17 cellular contexts compared by ENCODE assay signal in genomic region chrX:98141466-98141865, GRCh38.
DNase-seq lines count a peak whose midpoint lies in the region; ATAC-seq and TF ChIP-seq lines count a peak whose summit lies in the region.
"Had no signal": no experiment of that assay in that cellular context is flagged by ENCODE, and none has a peak within 500 bp of the region (broad histone marks: within the 10 kb centered on the region; RNA-seq: fewer than 3 reads in every experiment).

No MANE protein-coding gene starts in this region.

- no peak for TF ChIP-seq EP300 in stomach (IDR thresholded peaks at IDR 0.05)

- H3K27me3 Mint-ChIP-seq in WTC11 (ENCODE audit: low read depth): no peaks in the 10 kb centered on the region
- H3K27me3 Mint-ChIP-seq: B cell; CD4-positive, alpha-beta T cell had no signal

- DNase-seq in HAP-1 (ENCODE audit: low spot score in 2 of 2): peak; percentile 35 to 92
- DNase-seq in WTC11 (ENCODE audit: low spot score): no peak
- peak; percentile 11 for DNase-seq in mucosa of gallbladder (ENCODE audit: low spot score)
- no peak for DNase-seq in esophagus squamous epithelium (lab: John Stamatoyannopoulos, UW)
- no peak for DNase-seq in stomach
- no peak for DNase-seq in upper lobe of right lung
- no peak for DNase-seq in spleen
- DNase-seq: C1 segment of cervical spinal cord; Calu3; CD4-positive, alpha-beta T cell; DMS 273 treated with DMSO at 0.1 percent for 48 hours; DMS79; IMR-90; KBM-7 had no signal

- peaks cover 12% of the 10 kb centered on the region for H3K36me3 Mint-ChIP-seq in WTC11

- H3K9ac ChIP-seq in iPS-18a (ENCODE audit: low read length): peak overlapping the region; percentile 30

- H3K4me1 ChIP-seq in HAP-1 (peaks cover 10% of the 10 kb centered on the region), iPS-18a (ENCODE audit: control insufficient read depth, low read depth, low read length) (peaks cover 26% of the 10 kb centered on the region), esophagus squamous epithelium (no peaks in the 10 kb centered on the region), stomach (no peaks in the 10 kb centered on the region), upper lobe of right lung (no peaks in the 10 kb centered on the region), spleen (no peaks in the 10 kb centered on the region)

- ATAC-seq in WTC11 (peak; percentile 91), upper lobe of right lung (no peak)
- ATAC-seq: GM12878 had no signal

- in situ Hi-C loops in HAP-1 (cut with MboI; ENCODE audit: low sequenced_read_pairs): no loop called here

- intact Hi-C loops in esophagus squamous epithelium (cut with DNase I) (no loop called here), stomach (cut with DNase I; ENCODE audit: low total_unique reads) (no loop called here), upper lobe of right lung (cut with DNase I) (no loop called here), spleen (cut with DNase I; ENCODE audit: low total_unique reads) (no loop called here)

- H3K27ac Mint-ChIP-seq in WTC11: peak overlapping the region; percentile 88
- H3K27ac Mint-ChIP-seq: B cell; CD4-positive, alpha-beta T cell had no signal

- H3K27me3 ChIP-seq in HAP-1 (ENCODE audit: low read depth) (no peaks in the 10 kb centered on the region), iPS-18a (ENCODE audit: control insufficient read depth, insufficient read depth, low read length) (no peaks in the 10 kb centered on the region), esophagus squamous epithelium (no peaks in the 10 kb centered on the region), stomach (no peaks in the 10 kb centered on the region), upper lobe of right lung (no peaks in the 10 kb centered on the region), spleen (replicated peaks in 1 of 7) (no peaks in the 10 kb centered on the region)

- TF ChIP-seq POLR2A in esophagus squamous epithelium (IDR thresholded peaks at IDR 0.05): no peak
- no peak for TF ChIP-seq POLR2A in stomach (IDR thresholded peaks at IDR 0.05)
- TF ChIP-seq POLR2A in spleen (IDR thresholded peaks at IDR 0.05): no peak

- H3K27ac ChIP-seq in iPS-18a (ENCODE audit: low read length) (no peak overlapping the region), esophagus squamous epithelium (no peak overlapping the region), stomach (no peak overlapping the region), upper lobe of right lung (no peak overlapping the region), spleen (no peak overlapping the region)

- no peaks in the 10 kb centered on the region; the same call in 1 of the 2 replicates for H3K9me3 ChIP-seq in HAP-1
- peaks cover 3% of the 10 kb centered on the region for H3K9me3 ChIP-seq in iPS-18a (ENCODE audit: control insufficient read depth, low read depth, low read length)
- H3K9me3 ChIP-seq in esophagus squamous epithelium: no peaks in the 10 kb centered on the region
- H3K9me3 ChIP-seq in stomach: peaks cover 0 to 5% (median 2%) of the 10 kb centered on the region in 4 donors
- H3K9me3 ChIP-seq in upper lobe of right lung: no peaks in the 10 kb centered on the region
- peaks cover 0 to 6% (median 0%) of the 10 kb centered on the region in 8 donors for H3K9me3 ChIP-seq in spleen

- TF ChIP-seq CTCF in WTC11 (IDR thresholded peaks at IDR 0.05) (no peak), esophagus squamous epithelium (IDR thresholded peaks at IDR 0.05) (no peak), stomach (IDR thresholded peaks at IDR 0.05) (no peak), upper lobe of right lung (IDR thresholded peaks at IDR 0.05) (no peak), spleen (IDR thresholded peaks at IDR 0.05 in 8 of 11, conservative IDR thresholded peaks at IDR 0.05 in 3 of 11) (no peak)

- H3K4me1 Mint-ChIP-seq in WTC11: peaks cover 24% of the 10 kb centered on the region
- H3K4me1 Mint-ChIP-seq: B cell had no signal

- POLR2A ChIA-PET in WTC11 (lab: Charles Lee): no interaction called here

- CTCF ChIA-PET in WTC11 (lab: Charles Lee): no interaction called here

- H3K36me3 ChIP-seq in HAP-1 (replicated peaks): no peaks in the 10 kb centered on the region
- no peaks in the 10 kb centered on the region for H3K36me3 ChIP-seq in iPS-18a (ENCODE audit: control insufficient read depth, low read depth, low read length)
- H3K36me3 ChIP-seq in esophagus squamous epithelium: no peaks in the 10 kb centered on the region
- H3K36me3 ChIP-seq in stomach: no peaks in the 10 kb centered on the region
- H3K36me3 ChIP-seq in upper lobe of right lung: no peaks in the 10 kb centered on the region
- no peaks in the 10 kb centered on the region for H3K36me3 ChIP-seq in spleen

- H3K9me3 Mint-ChIP-seq in WTC11: peaks cover 26% of the 10 kb centered on the region

- H3K4me3 ChIP-seq in HAP-1 (no peak overlapping the region), iPS-18a (ENCODE audit: low read length) (no peak overlapping the region), esophagus squamous epithelium (no peak overlapping the region), stomach (no peak overlapping the region), upper lobe of right lung (no peak overlapping the region), spleen (no peak overlapping the region)
- H3K4me3 ChIP-seq: GM12878 had no signal

- 81 to 100% methylated on average over 1 of the region's 1 CpG for WGBS in esophagus squamous epithelium, 2 donors
- WGBS in stomach, 5 donors: 48 to 77% (median 74%) methylated on average over 1 of the region's 1 CpG
- WGBS in spleen, 5 donors: 91 to 95% (median 91%) methylated on average over 1 of the region's 1 CpG

- H3K4me3 Mint-ChIP-seq in WTC11: no peak overlapping the region; the same call in 1 of the 2 replicates
- H3K4me3 Mint-ChIP-seq: B cell; CD4-positive, alpha-beta T cell had no signal

TF ChIP-seq in WTC11, 78 proteins besides CTCF, POLR2A, EP300 and RAD21:
- TF ChIP-seq, protein P1, sequence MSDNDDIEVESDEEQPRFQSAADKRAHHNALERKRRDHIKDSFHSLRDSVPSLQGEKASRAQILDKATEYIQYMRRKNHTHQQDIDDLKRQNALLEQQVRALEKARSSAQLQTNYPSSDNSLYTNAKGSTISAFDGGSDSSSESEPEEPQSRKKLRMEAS (CRISPR knock-in tag; IDR thresholded peaks at IDR 0.05): no peak
- TF ChIP-seq OVOL2 (CRISPR knock-in tag; IDR thresholded peaks at IDR 0.05; ENCODE audit: borderline replicate concordance): no peak

Comparison
In these comparisons a context has a peak if more than half of its experiments do, and no peak if none do; other contexts are left out.
1. DNase-seq: peak in HAP-1 (2 of 2) and mucosa of gallbladder (single experiment); none in WTC11 (single experiment), esophagus squamous epithelium (single experiment), stomach (single experiment), upper lobe of right lung (single experiment) and spleen (single experiment).